ENCODE assay signal across 28 cellular contexts in genomic region chr3:11678735-11679134, GRCh38.
"Had no signal": no experiment of that assay in that cellular context is flagged by ENCODE, and none has a peak within 500 bp of the region (broad histone marks: within the 10 kb centered on the region; RNA-seq: fewer than 3 reads in every experiment).

No MANE protein-coding gene starts in this region.

- H3K36me3 Mint-ChIP-seq: activated naive CD4-positive, alpha-beta T cell treated with anti-CD3 and anti-CD28 coated beads, Interleukin-2, amount 50 U/mL, for 24 hours had no signal

- H3K27ac ChIP-seq: body of pancreas, KMS-11, SK-N-MC had no signal

- H3K27me3 ChIP-seq: body of pancreas had no signal

- H3K27me3 Mint-ChIP-seq: activated B cell treated with CpG ODN at 0.5 μM for 24 hours; activated CD8-positive, alpha-beta memory T cell treated with anti-CD3 and anti-CD28 coated beads, Interleukin-2, amount 10 ng/mL, durations not matched to agents 7 days and 5 days; activated naive CD4-positive, alpha-beta T cell treated with anti-CD3 and anti-CD28 coated beads, Interleukin-2, amount 50 U/mL, for 24 hours; activated T-cell treated with anti-CD3 and anti-CD28 coated beads, Interleukin-2, amount 50 U/mL, for 24 hours; T-cell had no signal

- FAIRE-seq: bronchial epithelial cell, TTC549 had no signal

- H3K4me3 Mint-ChIP-seq: activated B cell treated with CpG ODN at 0.5 μM for 24 hours; activated CD4-positive, alpha-beta T cell treated with anti-CD3 and anti-CD28 coated beads, Interleukin-2, amount 10 ng/mL, durations not matched to agents 24 days and 14 days; activated CD8-positive, alpha-beta memory T cell treated with anti-CD3 and anti-CD28 coated beads, Interleukin-2, amount 10 ng/mL, durations not matched to agents 7 days and 5 days; activated naive CD4-positive, alpha-beta T cell treated with anti-CD3 and anti-CD28 coated beads, Interleukin-2, amount 50 U/mL, for 24 hours; activated T-cell treated with anti-CD3 and anti-CD28 coated beads, Interleukin-2, amount 50 U/mL, for 24 hours; activated T-helper 1 cell treated with anti-CD3 and anti-CD28 coated beads, Interleukin-12 subunit alpha, Interleukin-12 subunit beta, Interleukin-2, Interleukin-4 antibody, amounts not matched to agents 30 ng/mL and 10 ng/mL and 1 ng/mL, durations not matched to agents 14 hours and 24 hours and 36 hours; T-cell had no signal

- DNase-seq: activated B cell treated with CpG ODN at 0.5 μM for 24 hours; activated CD4-positive, alpha-beta T cell treated with anti-CD3 and anti-CD28 coated beads for 1 hour; activated CD4-positive, alpha-beta T cell treated with anti-CD3 and anti-CD28 coated beads, Interleukin-2, amount 10 ng/mL, durations not matched to agents 24 days and 14 days; activated CD4-positive, alpha-beta T cell treated with anti-CD3 and anti-CD28 coated beads, Interleukin-2, amount 50 U/mL, for 48 hours; activated CD8-positive, alpha-beta memory T cell treated with anti-CD3 and anti-CD28 coated beads, Interleukin-2, amount 10 ng/mL, durations not matched to agents 7 days and 5 days; activated effector memory CD4-positive, alpha-beta T cell treated with Interleukin-2 at 50 U/mL for 16 hours; activated naive CD4-positive, alpha-beta T cell; activated T-cell treated with anti-CD3 and anti-CD28 coated beads, Interleukin-2, amount 50 U/mL, for 24 hours; aorta; body of pancreas; central memory CD4-positive, alpha-beta T cell; MM.1S; NCI-H1105; NCI-H1436 treated with DMSO at 0.1 percent for 48 hours; NCI-H187; NCI-H2081; NCI-H446; NCI-H524; PC-3; T-cell; T-helper 2 cell; T1000 had no signal

- H3K9me3 ChIP-seq: body of pancreas had no signal

- H3K27ac Mint-ChIP-seq: activated B cell treated with CpG ODN at 0.5 μM for 24 hours; activated CD4-positive, alpha-beta T cell treated with anti-CD3 and anti-CD28 coated beads, Interleukin-2, amount 10 ng/mL, durations not matched to agents 24 days and 14 days; activated CD8-positive, alpha-beta memory T cell treated with anti-CD3 and anti-CD28 coated beads, Interleukin-2, amount 10 ng/mL, durations not matched to agents 7 days and 5 days; activated naive CD4-positive, alpha-beta T cell treated with anti-CD3 and anti-CD28 coated beads, Interleukin-2, amount 50 U/mL, for 24 hours; activated T-cell treated with anti-CD3 and anti-CD28 coated beads, Interleukin-2, amount 50 U/mL, for 24 hours; activated T-helper 1 cell treated with anti-CD3 and anti-CD28 coated beads, Interleukin-12 subunit alpha, Interleukin-12 subunit beta, Interleukin-2, Interleukin-4 antibody, amounts not matched to agents 30 ng/mL and 10 ng/mL and 1 ng/mL, durations not matched to agents 14 hours and 24 hours and 36 hours; T-cell had no signal

- H3K4me2 ChIP-seq: KMS-11 had no signal

- H3K9ac ChIP-seq: KMS-11 had no signal

- ATAC-seq: activated CD8-positive, alpha-beta memory T cell treated with anti-CD3 and anti-CD28 coated beads, Interleukin-2, amount 10 ng/mL, durations not matched to agents 7 days and 5 days; body of pancreas; PC-3; T-cell had no signal

- H3K9me3 Mint-ChIP-seq: activated B cell treated with CpG ODN at 0.5 μM for 24 hours; activated CD4-positive, alpha-beta T cell treated with anti-CD3 and anti-CD28 coated beads, Interleukin-2, amount 10 ng/mL, durations not matched to agents 24 days and 14 days; activated naive CD4-positive, alpha-beta T cell treated with anti-CD3 and anti-CD28 coated beads, Interleukin-2, amount 50 U/mL, for 24 hours; activated T-cell treated with anti-CD3 and anti-CD28 coated beads, Interleukin-2, amount 50 U/mL, for 24 hours; activated T-helper 1 cell treated with anti-CD3 and anti-CD28 coated beads, Interleukin-12 subunit alpha, Interleukin-12 subunit beta, Interleukin-2, Interleukin-4 antibody, amounts not matched to agents 30 ng/mL and 10 ng/mL and 1 ng/mL, durations not matched to agents 14 hours and 24 hours and 36 hours; T-cell had no signal

- H3K4me3 ChIP-seq: body of pancreas, SK-N-MC had no signal

- H3K4me1 Mint-ChIP-seq: activated B cell treated with CpG ODN at 0.5 μM for 24 hours; activated CD4-positive, alpha-beta T cell treated with anti-CD3 and anti-CD28 coated beads, Interleukin-2, amount 10 ng/mL, durations not matched to agents 24 days and 14 days; activated CD8-positive, alpha-beta memory T cell treated with anti-CD3 and anti-CD28 coated beads, Interleukin-2, amount 10 ng/mL, durations not matched to agents 7 days and 5 days; activated naive CD4-positive, alpha-beta T cell treated with anti-CD3 and anti-CD28 coated beads, Interleukin-2, amount 50 U/mL, for 24 hours had no signal
